Comparison of ENCODE assay signal across 20 cellular contexts in the genomic region with DNA sequence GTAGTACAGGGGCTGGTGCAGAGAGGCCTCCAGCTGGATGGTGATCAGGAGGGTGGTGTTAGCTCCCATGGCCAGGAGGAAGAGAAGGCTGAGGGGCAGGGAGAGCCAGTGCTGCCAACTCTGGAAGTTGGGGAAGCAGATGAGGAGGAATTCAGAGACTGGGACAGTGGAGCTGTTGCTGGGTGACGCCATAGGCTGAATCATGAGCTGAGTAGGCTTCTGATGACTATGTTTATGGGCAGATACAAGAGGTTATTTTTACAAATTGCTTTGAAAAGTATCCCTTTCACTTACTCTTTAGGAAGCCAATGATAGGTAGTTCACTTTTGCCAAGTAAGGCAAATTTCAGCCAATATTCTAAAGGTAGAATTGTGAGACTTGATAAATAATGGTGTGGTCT. TPM values are rescaled to one million over a fixed set of nuclear protein-coding genes. Genes with fewer than 3 reads are reported as not detected.
DNase-seq lines count a peak whose midpoint lies in the region; ATAC-seq, FAIRE-seq and TF ChIP-seq lines count a peak whose summit lies in the region.
"Had no signal": no experiment of that assay in that cellular context is flagged by ENCODE, and none has a peak within 500 bp of the region (broad histone marks: within the 10 kb centered on the region; RNA-seq: fewer than 3 reads in every experiment).

No MANE protein-coding gene starts in this region.

- TF ChIP-seq POLR2A in H54 (IDR thresholded peaks at IDR 0.05; ENCODE audit: low read depth, low read length) (no peak), stomach (IDR thresholded peaks at IDR 0.05) (no peak)

- peak; percentile 64 for FAIRE-seq in H54 (lab: Jason Lieb, UNC)
- FAIRE-seq: GM12892, GM19239, H1 had no signal

- no peaks in the 10 kb centered on the region for H3K36me3 ChIP-seq in A673 (ENCODE audit: insufficient read depth, low read length, poor library complexity, severe bottlenecking)
- H3K36me3 ChIP-seq in psoas muscle (ENCODE audit: insufficient read depth in 1 of 2, low read depth in 1 of 2), result no peaks in the 10 kb centered on the region
- H3K36me3 ChIP-seq in stomach, result no peaks in the 10 kb centered on the region
- H3K36me3 ChIP-seq: BLaER1 had no signal

- H3K27ac ChIP-seq in A673 (ENCODE audit: low read depth, low read length, poor library complexity, severe bottlenecking) (no peak overlapping the region), psoas muscle (no peak overlapping the region), stomach (no peak overlapping the region)
- H3K27ac ChIP-seq: 22Rv1, BLaER1 had no signal

- TF ChIP-seq CTCF in fibroblast of mammary gland (conservative IDR thresholded peaks at IDR 0.05; ENCODE audit: control insufficient read depth, insufficient read depth, low read depth, low read length) (no peak), A673 (conservative IDR thresholded peaks at IDR 0.05; ENCODE audit: low read depth, low read length) (no peak), psoas muscle (IDR thresholded peaks at IDR 0.05) (no peak), stomach (IDR thresholded peaks at IDR 0.05) (no peak)

- H3K4me1 ChIP-seq in A673 (ENCODE audit: insufficient read depth, low read length, poor library complexity, severe bottlenecking) (no peaks in the 10 kb centered on the region), psoas muscle (no peaks in the 10 kb centered on the region), stomach (peaks cover 0 to 7% (median 0%) of the 10 kb centered on the region in 4 donors)
- H3K4me1 ChIP-seq: BLaER1 had no signal

- POLR2A ChIA-PET in A673 (lab: Charles Lee; ENCODE audit: low non-redundant PET), result no interaction called here

- H3K9me3 ChIP-seq in A673 (ENCODE audit: low read depth, low read length, poor library complexity, severe bottlenecking) (no peaks in the 10 kb centered on the region), psoas muscle (no peaks in the 10 kb centered on the region), stomach (no peaks in the 10 kb centered on the region)
- H3K9me3 ChIP-seq: BLaER1 had no signal

- intact Hi-C loops in A673 (cut with micrococcal nuclease; ENCODE audit: unreplicated experiment), result no loop called here
- intact Hi-C loops in psoas muscle (cut with DNase I), result no loop called here
- intact Hi-C loops in stomach (cut with DNase I; ENCODE audit: low total_unique reads), result no loop called here
- intact Hi-C loops in left ventricle myocardium superior (cut with micrococcal nuclease), result no loop called here

- no peak for ATAC-seq in psoas muscle
- ATAC-seq in left ventricle myocardium superior, result no peak

- DNase-seq in Daoy (ENCODE audit: low read depth) (peak; percentile 17), H54 (ENCODE audit: insufficient read length, low spot score) (no peak), RKO (ENCODE audit: low spot score) (peak; percentile 54), fibroblast of mammary gland (ENCODE audit: low read depth) (peak; percentile 12), A673 (ENCODE audit: low spot score) (no peak), psoas muscle (no peak), stomach (no peak), left ventricle myocardium superior (no peak)
- DNase-seq: AML-193, DMS53, GDM1, HCEC 1CT, HFFc6 had no signal

- no peak for TF ChIP-seq EP300 in stomach (IDR thresholded peaks at IDR 0.05)

- H3K4me3 ChIP-seq in fibroblast of mammary gland (ENCODE audit: control insufficient read depth, low read depth, low read length) (no peak overlapping the region), A673 (ENCODE audit: low read depth, low read length, poor library complexity, severe bottlenecking) (no peak overlapping the region), psoas muscle (no peak overlapping the region), stomach (no peak overlapping the region)
- H3K4me3 ChIP-seq: BLaER1 had no signal

- no TSS peak for BruUV-seq in A673 (replicated peaks; lab: Mats Ljungman, UMichigan)

- CTCF ChIA-PET in A673 (lab: Charles Lee), result no interaction called here

- H3K27me3 ChIP-seq in A673 (replicated peaks; ENCODE audit: insufficient read depth, low read depth, low read length, poor library complexity) (no peaks in the 10 kb centered on the region), psoas muscle (ENCODE audit: insufficient read depth in 3 of 3, low read length in 2 of 3) (peaks cover 0 to 13% (median 0%) of the 10 kb centered on the region in 3 donors), stomach (no peaks in the 10 kb centered on the region)
- H3K27me3 ChIP-seq: BLaER1 had no signal

- WGBS in psoas muscle, 3 donors, result 68 to 82% (median 77%) methylated on average over 1 of the region's 1 CpG
- WGBS in stomach, 5 donors, result 88 to 96% (median 88%) methylated on average over 1 of the region's 1 CpG

RNA-seq across cellular contexts. Expression of gene OR56A1, which starts 3.1 kb away (rescaled TPM):
- under 0.01 TPM in 1 of 2 replicates, not detected in the other for total RNA-seq in Daoy (2014; rRNA removed; shearing (Covaris generic))
- total RNA-seq in A673 (2021), result 0.04 TPM in 1 of 2 replicates, not detected in the other
- not detected for total RNA-seq in psoas muscle
- polyA plus RNA-seq in psoas muscle, result not detected
- under 1 TPM in 1 of 5 donors, not detected in 4; 0.18 TPM for total RNA-seq in stomach
- not detected for polyA plus RNA-seq in stomach
- total RNA-seq in left ventricle myocardium superior, result not detected
- total RNA-seq: HFFc6, HT-29 had no signal
- polyA plus RNA-seq: IgD-negative memory B cell had no signal

RNA-seq across cellular contexts. Expression of gene OR56A4, which starts 20.8 kb away (rescaled TPM):
- not detected in 2 replicates for total RNA-seq in Daoy (2014; rRNA removed; shearing (Covaris generic))
- total RNA-seq in A673 (2021) (not detected in 2 replicates), psoas muscle (not detected), stomach (not detected), left ventricle myocardium superior (not detected)
- polyA plus RNA-seq in psoas muscle (not detected), stomach (not detected)
- total RNA-seq: H1, HFFc6, HT-29 had no signal
- polyA plus RNA-seq: IgD-negative memory B cell had no signal

RNA-seq across cellular contexts. Expression of gene OR52L1, which starts 40.7 kb away (rescaled TPM):
- total RNA-seq in Daoy (2014; rRNA removed; shearing (Covaris generic)), result not detected in 2 replicates
- total RNA-seq in A673 (2021) (not detected in 2 replicates), psoas muscle (not detected), stomach (not detected), left ventricle myocardium superior (not detected)
- polyA plus RNA-seq in psoas muscle (not detected), stomach (not detected)
- total RNA-seq: H1, HFFc6, HT-29 had no signal
- polyA plus RNA-seq: IgD-negative memory B cell had no signal

RNA-seq across cellular contexts. Expression of gene OR56A5, which starts 59.2 kb away (rescaled TPM):
- total RNA-seq in Daoy (2014; rRNA removed; shearing (Covaris generic)), result not detected in 2 replicates
- total RNA-seq in A673 (2021) (not detected in 2 replicates), psoas muscle (not detected), stomach (not detected), left ventricle myocardium superior (not detected)
- polyA plus RNA-seq in psoas muscle (not detected), stomach (not detected)
- total RNA-seq: H1, HFFc6, HT-29 had no signal
- polyA plus RNA-seq: IgD-negative memory B cell had no signal

Comparison
In these comparisons a context has a peak if more than half of its experiments do, and no peak if none do; other contexts are left out.
1. DNase-seq: peak in Daoy (single experiment), RKO (single experiment) and fibroblast of mammary gland (single experiment); none in H54 (single experiment), A673 (single experiment), psoas muscle (0 of 2), stomach (single experiment) and left ventricle myocardium superior (single experiment).